2 cellular contexts compared by ENCODE assay signal in the genomic region with DNA sequence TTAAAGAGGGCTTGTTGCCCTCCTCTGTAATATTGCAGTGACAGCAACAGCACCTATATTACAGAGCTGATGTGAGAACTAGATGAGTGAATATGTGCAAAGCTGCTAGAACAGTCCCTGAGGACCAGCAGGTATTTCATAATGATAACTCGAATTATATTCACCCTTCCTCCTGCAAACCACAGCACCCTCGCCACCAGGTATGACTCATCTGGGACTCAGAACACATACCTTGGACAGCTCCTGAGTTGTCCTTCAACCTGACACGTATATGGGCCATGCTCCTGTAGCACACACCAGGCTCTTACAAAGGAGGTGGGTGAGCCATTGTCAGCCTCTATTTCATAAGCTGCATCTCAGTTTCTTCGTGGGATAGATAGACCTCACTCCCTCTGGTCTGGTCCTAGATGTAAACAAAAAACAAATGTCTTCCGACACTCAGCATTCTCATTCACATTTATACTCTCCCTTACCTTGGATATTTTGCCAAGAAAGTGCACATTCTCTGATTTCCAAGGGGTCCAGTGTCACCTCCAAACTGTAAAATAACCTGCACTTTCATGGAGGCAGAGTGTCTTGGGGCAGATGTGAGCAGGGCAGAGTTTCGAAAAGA.
TF ChIP-seq lines count a peak whose summit lies in the region.

No MANE protein-coding gene starts in this region.

TF ChIP-seq in GM23338, 12 proteins besides CTCF, POLR2A, EP300 and RAD21 (continued from another document):
- TF ChIP-seq REST (IDR thresholded peaks at IDR 0.05; ENCODE audit: unreplicated experiment) = peak; percentile 86

TF ChIP-seq in GM12878, 131 proteins besides CTCF, POLR2A, EP300 and RAD21 (continued from another document):
- peak; percentile 94 for TF ChIP-seq REST (IDR thresholded peaks at IDR 0.05; ENCODE audit: low read depth, low read length)
- TF ChIP-seq CBX5 (IDR thresholded peaks at IDR 0.05; ENCODE audit: low read depth) = no peak
- TF ChIP-seq ZNF217 (IDR thresholded peaks at IDR 0.05) = no peak
- TF ChIP-seq NR2C2 (IDR thresholded peaks at IDR 0.05; ENCODE audit: borderline replicate concordance, control insufficient read depth, insufficient read length, low read depth) = no peak
- TF ChIP-seq JUNB (IDR thresholded peaks at IDR 0.05) = peak; percentile 46
- no peak for TF ChIP-seq RFX5 (IDR thresholded peaks at IDR 0.05; ENCODE audit: low read depth, low read length)
- TF ChIP-seq MYC (IDR thresholded peaks at IDR 0.05; ENCODE audit: insufficient read depth, insufficient read length, insufficient replicate concordance, low read length, severe bottlenecking) = no peak
- no peak for TF ChIP-seq EGR1 (IDR thresholded peaks at IDR 0.05; ENCODE audit: borderline replicate concordance in 1 of 2, low read depth in 2 of 2, low read length in 2 of 2)
- 0 out of 2 replicates have a peak, but pooled peaks have one; percentile 29 for TF ChIP-seq IRF4 (IDR thresholded peaks at IDR 0.05; ENCODE audit: low read depth, low read length)
